In the genomic region with DNA sequence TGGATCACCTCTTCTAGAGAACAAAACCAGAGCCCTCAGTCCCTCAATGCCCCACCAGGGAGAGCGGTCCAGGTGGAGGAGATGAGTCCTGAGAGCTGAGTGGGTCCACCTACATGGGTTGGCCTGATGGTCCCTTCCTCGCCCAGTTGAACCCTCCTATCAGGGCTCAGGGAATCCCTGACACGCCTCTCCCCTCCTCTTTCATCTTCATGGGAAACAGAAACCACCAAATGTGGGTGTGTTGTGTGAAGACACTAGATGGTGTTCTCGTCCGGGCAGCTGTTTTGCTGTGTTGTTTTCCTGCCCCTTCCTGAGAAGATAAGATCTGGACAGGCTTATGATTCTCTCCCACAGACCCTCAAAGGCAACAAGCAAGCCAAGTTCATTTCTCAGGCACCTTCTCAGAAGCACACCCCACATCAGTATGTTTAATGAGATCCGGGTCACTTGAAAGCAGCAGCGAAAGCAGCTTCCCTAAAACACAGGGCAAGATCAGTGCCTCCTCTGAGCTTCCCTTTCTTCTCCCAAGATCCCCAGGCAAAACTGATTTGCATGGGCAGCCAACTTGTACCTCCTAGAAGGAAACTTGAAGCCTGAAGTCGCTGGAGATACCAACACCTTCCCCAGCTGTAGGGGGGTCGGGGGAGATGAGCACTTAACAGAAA, we compare ENCODE assay signal across 10 cellular contexts. TPM values are rescaled to one million over a fixed set of nuclear protein-coding genes. Genes with fewer than 3 reads are reported as not detected.
DNase-seq lines count a peak whose midpoint lies in the region; ATAC-seq and TF ChIP-seq lines count a peak whose summit lies in the region.
"Had no signal": no experiment of that assay in that cellular context is flagged by ENCODE, and none has a peak within 500 bp of the region (broad histone marks: within the 10 kb centered on the region; RNA-seq: fewer than 3 reads in every experiment).

No MANE protein-coding gene starts in this region.

- POLR2A ChIA-PET in T-cell (lab: Charles Lee) = interaction anchor here in 1 of 2 donors (0.5 kb wide), 1 partner anchor 697 kb away, joined by 3 read pairs; no protein-coding TSS in a partner anchor

- CTCF ChIA-PET in T-cell (lab: Charles Lee) = no interaction called here

- H3K4me3 Mint-ChIP-seq in CD14-positive monocyte = peak overlapping the region; percentile 81 to 97
- H3K4me3 Mint-ChIP-seq in T-cell = peak overlapping the region; percentile 22 to 69 (median 37)
- H3K4me3 Mint-ChIP-seq in natural killer cell treated with Interleukin-12 subunit alpha and Interleukin-12 subunit beta and Interleukin-15 and Interleukin-18, amount 100 ng/mL, for 72 hours = no peak overlapping the region

- peaks cover 2 to 7% (median 2%) of the 10 kb centered on the region in 3 donors for H3K27me3 Mint-ChIP-seq in CD14-positive monocyte (ENCODE audit: low read depth in 3 of 3)
- no peaks in the 10 kb centered on the region for H3K27me3 Mint-ChIP-seq in T-cell
- H3K27me3 Mint-ChIP-seq in natural killer cell treated with Interleukin-12 subunit alpha and Interleukin-12 subunit beta and Interleukin-15 and Interleukin-18, amount 100 ng/mL, for 72 hours = peaks cover 0 to 9% of the 10 kb centered on the region in 2 donors

- H3K27ac Mint-ChIP-seq in CD14-positive monocyte = peak overlapping the region in 3 of 7 donors; percentile 37 to 92 (median 80)
- H3K27ac Mint-ChIP-seq in T-cell = peak overlapping the region; percentile 40 to 58
- no peak overlapping the region for H3K27ac Mint-ChIP-seq in natural killer cell treated with Interleukin-12 subunit alpha and Interleukin-12 subunit beta and Interleukin-15 and Interleukin-18, amount 100 ng/mL, for 72 hours

- ATAC-seq in HG02870 (IDR thresholded peaks at IDR 0.05; ENCODE audit: unreplicated experiment) (peak; percentile 25), T-cell (replicated peaks in 1 of 4) (no peak)
- ATAC-seq in natural killer cell treated with Interleukin-12 subunit alpha and Interleukin-12 subunit beta and Interleukin-15 and Interleukin-18, amount 100 ng/mL, for 72 hours = no peak
- ATAC-seq: gastrocnemius medialis had no signal

- no peaks in the 10 kb centered on the region for H3K36me3 Mint-ChIP-seq in CD14-positive monocyte
- H3K36me3 Mint-ChIP-seq in T-cell = no peaks in the 10 kb centered on the region
- H3K36me3 Mint-ChIP-seq in natural killer cell treated with Interleukin-12 subunit alpha and Interleukin-12 subunit beta and Interleukin-15 and Interleukin-18, amount 100 ng/mL, for 72 hours = no peaks in the 10 kb centered on the region

- DNase-seq in CD14-positive monocyte (ENCODE audit: low spot score) (no peak), T-cell (no peak), AG08396 (ENCODE audit: low spot score) (no peak), DMS 273 treated with DMSO at 0.1 percent for 48 hours (lab: John Stamatoyannopoulos, UW) (no peak), DMS153 treated with DMSO at 0.1 percent for 48 hours (lab: John Stamatoyannopoulos, UW; ENCODE audit: unreplicated experiment) (no peak)
- DNase-seq in natural killer cell treated with Interleukin-12 subunit alpha and Interleukin-12 subunit beta and Interleukin-15 and Interleukin-18, amount 100 ng/mL, for 72 hours (ENCODE audit: low spot score) = no peak
- DNase-seq: gastrocnemius medialis had no signal

- intact Hi-C loops in CD14-positive monocyte (cut with micrococcal nuclease) = no loop called here

- TF ChIP-seq POLR2A in GM18951 (IDR thresholded peaks at IDR 0.05; ENCODE audit: extremely low read depth, insufficient read depth, insufficient read length) = peak; percentile 64

- peaks cover 29% of the 10 kb centered on the region for H3K4me1 Mint-ChIP-seq in CD14-positive monocyte
- H3K4me1 Mint-ChIP-seq in T-cell = peaks cover 38 to 52% (median 51%) of the 10 kb centered on the region in 3 donors
- H3K4me1 Mint-ChIP-seq in natural killer cell treated with Interleukin-12 subunit alpha and Interleukin-12 subunit beta and Interleukin-15 and Interleukin-18, amount 100 ng/mL, for 72 hours (ENCODE audit: low read depth in 2 of 2) = peaks cover 14 to 19% of the 10 kb centered on the region in 2 donors

- H3K9me3 Mint-ChIP-seq in CD14-positive monocyte (peaks cover 0 to 2% (median 0%) of the 10 kb centered on the region in 7 donors), T-cell (no peaks in the 10 kb centered on the region)
- no peaks in the 10 kb centered on the region for H3K9me3 Mint-ChIP-seq in natural killer cell treated with Interleukin-12 subunit alpha and Interleukin-12 subunit beta and Interleukin-15 and Interleukin-18, amount 100 ng/mL, for 72 hours

- TF ChIP-seq CTCF in CD14-positive monocyte (IDR thresholded peaks at IDR 0.05) = no peak

- in situ Hi-C loops in GM18951 (cut with MboI; ENCODE audit: low sequenced_read_pairs, unreplicated experiment) = no loop called here

RNA-seq across cellular contexts. Expression of gene POU2AF1, which starts 35.3 kb away (rescaled TPM):
- polyA plus RNA-seq in CD14-positive monocyte = under 1 TPM; 0.07 to 0.12 TPM
- 1 to 10 TPM; 3.4 to 9.3 (median 4.3) TPM for total RNA-seq in T-cell
- 1 to 10 TPM in 1 of 2 donors, not detected in 1; 4.2 TPM for total RNA-seq in natural killer cell treated with Interleukin-12 subunit alpha and Interleukin-12 subunit beta and Interleukin-15 and Interleukin-18, amount 100 ng/mL, for 72 hours
- total RNA-seq: SK-MEL-5 had no signal

Comparison
In these comparisons a context has a peak if more than half of its experiments do, and no peak if none do; other contexts are left out.
1. H3K27ac Mint-ChIP-seq: peak in T-cell (2 of 2); none in natural killer cell treated with Interleukin-12 subunit alpha and Interleukin-12 subunit beta and Interleukin-15 and Interleukin-18, amount 100 ng/mL, for 72 hours (0 of 2).